Comparison of ENCODE assay signal across 8 cellular contexts in the genomic region with DNA sequence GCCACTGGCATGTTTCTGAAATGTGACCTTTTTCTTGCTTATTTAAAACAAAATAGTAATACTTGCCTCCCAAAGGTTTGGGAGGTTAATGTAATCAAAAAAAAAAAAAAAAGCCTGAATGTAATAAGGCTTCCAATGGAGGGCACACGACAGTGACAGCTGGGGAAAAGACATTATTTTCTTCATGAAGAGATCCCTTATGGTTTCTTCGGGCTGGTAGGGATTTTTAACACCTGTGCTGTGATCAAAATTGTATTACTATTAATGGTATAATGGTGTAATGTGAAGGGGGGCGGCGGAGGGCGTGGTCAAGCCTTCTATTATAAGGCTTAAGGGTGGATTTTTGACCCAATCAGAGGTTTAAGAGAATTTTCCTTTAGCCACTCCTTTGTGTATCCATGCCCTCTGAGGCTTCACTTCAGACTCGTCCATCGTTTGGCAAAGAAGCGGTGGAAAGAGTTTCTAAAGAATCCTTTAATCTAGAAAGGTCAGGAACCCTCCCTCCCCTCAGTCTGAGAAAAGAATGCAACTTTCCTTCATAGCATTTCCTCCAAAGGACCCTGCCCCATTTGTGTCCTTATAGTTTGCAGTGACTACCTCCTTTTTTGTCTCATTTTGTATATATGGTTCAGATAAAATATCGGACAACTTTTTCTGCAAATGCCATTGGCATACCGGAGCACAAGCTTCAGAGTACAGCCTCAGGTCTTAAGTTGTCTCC.
DNase-seq lines count a peak whose midpoint lies in the region; ATAC-seq and TF ChIP-seq lines count a peak whose summit lies in the region.

No MANE protein-coding gene starts in this region.

- H3K27me3 ChIP-seq in foreskin keratinocyte = no peaks in the 10 kb centered on the region

- H3K4me3 Mint-ChIP-seq in activated T-cell treated with anti-CD3 and anti-CD28 coated beads, Interleukin-2, amount 50 U/mL, for 72 hours = peak overlapping the region; percentile 88 to 89

- H3K4me1 ChIP-seq in foreskin keratinocyte = peaks cover 14% of the 10 kb centered on the region

- peak overlapping the region; percentile 93 for H3K27ac ChIP-seq in foreskin keratinocyte

- DNase-seq in Ammon's horn (ENCODE audit: low spot score) (peak; percentile 63), H4 (ENCODE audit: low spot score) (peak; percentile 50), NCI-H446 treated with DMSO at 0.1 percent for 48 hours (lab: John Stamatoyannopoulos, UW) (peak; percentile 80), foreskin keratinocyte (peak in 1 of 2 donors; percentile 73), nucleus accumbens (lab: John Stamatoyannopoulos, UW) (peak in 31 of 56 donors; percentile 11 to 72 (median 34)), globus pallidus (ENCODE audit: low spot score) (no peak), GM10248 (ENCODE audit: extremely low spot score) (no peak)
- DNase-seq in activated T-cell treated with anti-CD3 and anti-CD28 coated beads, Interleukin-2, amount 50 U/mL, for 72 hours = no peak

- H3K9me3 Mint-ChIP-seq in activated T-cell treated with anti-CD3 and anti-CD28 coated beads, Interleukin-2, amount 50 U/mL, for 72 hours = peaks cover 0 to 1% of the 10 kb centered on the region in 2 donors

- H3K36me3 Mint-ChIP-seq in activated T-cell treated with anti-CD3 and anti-CD28 coated beads, Interleukin-2, amount 50 U/mL, for 72 hours (ENCODE audit: insufficient read depth in 2 of 2) = peaks cover 3 to 4% of the 10 kb centered on the region in 2 donors

- CTCF ChIA-PET in GM10248 (lab: Yijun Ruan, JAX) = interaction anchor here (1.1 to 5.4 kb wide), 10 partner anchors 10 to 105 kb away, joined by 3 to 104 read pairs (median 30); no protein-coding TSS in a partner anchor

- no peak for ATAC-seq in activated T-cell treated with anti-CD3 and anti-CD28 coated beads, Interleukin-2, amount 50 U/mL, for 72 hours (replicated peaks in 1 of 2)
- no peak for ATAC-seq in foreskin keratinocyte

- no peak for TF ChIP-seq CTCF in foreskin keratinocyte (conservative IDR thresholded peaks at IDR 0.05)
- TF ChIP-seq CTCF in GM10248 (IDR thresholded peaks at IDR 0.05; ENCODE audit: control extremely low read depth, extremely low read depth, low read depth, missing control alignments) = no peak

- H3K4me1 Mint-ChIP-seq in activated T-cell treated with anti-CD3 and anti-CD28 coated beads, Interleukin-2, amount 50 U/mL, for 72 hours (ENCODE audit: low read depth) = peaks cover 52% of the 10 kb centered on the region

- POLR2A ChIA-PET in GM10248 (lab: Yijun Ruan, JAX) = interaction anchor here (0.6 to 3.3 kb wide), 8 partner anchors 9 to 164 kb away, joined by 5 to 22 read pairs (median 7); a partner anchor contains a TSS

- H3K27me3 Mint-ChIP-seq in activated T-cell treated with anti-CD3 and anti-CD28 coated beads, Interleukin-2, amount 50 U/mL, for 72 hours (ENCODE audit: low read depth) = no peaks in the 10 kb centered on the region

- peak overlapping the region; percentile 98 for H3K27ac Mint-ChIP-seq in activated T-cell treated with anti-CD3 and anti-CD28 coated beads, Interleukin-2, amount 50 U/mL, for 72 hours

Comparison
In these comparisons a context has a peak if more than half of its experiments do, and no peak if none do; other contexts are left out.
1. DNase-seq: peak in Ammon's horn (single experiment), H4 (single experiment), NCI-H446 treated with DMSO at 0.1 percent for 48 hours (single experiment) and nucleus accumbens (31 of 56); none in activated T-cell treated with anti-CD3 and anti-CD28 coated beads, Interleukin-2, amount 50 U/mL, for 72 hours (0 of 2), globus pallidus (single experiment) and GM10248 (single experiment).